Comparison of ENCODE assay signal across 8 cellular contexts in genomic region chr4:139015269-139015947, GRCh38.
A peak's percentile ranks its signal among the peaks of the same experiment; 100 is the strongest.
DNase-seq lines count a peak whose midpoint lies in the region; ATAC-seq lines count a peak whose summit lies in the region.

Gene NOCT, plus strand, starts transcription at chr4:139015781. Its CDS starts 201 bp downstream, at chr4:139015982.

- peak; percentile 94 for ATAC-seq in GM19328 (IDR thresholded peaks at IDR 0.05; ENCODE audit: unreplicated experiment)
- peak; percentile 83 for ATAC-seq in HG03469 (IDR thresholded peaks at IDR 0.05; ENCODE audit: unreplicated experiment)

- H3K27me3 ChIP-seq in layer of hippocampus (ENCODE audit: control insufficient read depth, insufficient read depth, low read length) = no peaks in the 10 kb centered on the region

- DNase-seq in C1 segment of cervical spinal cord (lab: John Stamatoyannopoulos, UW) = peak; percentile 52 to 96 (median 86)
- peak; percentile 86 to 95 for DNase-seq in NCI-H526 (lab: John Stamatoyannopoulos, UW)
- DNase-seq in activated CD4-positive, alpha-beta T cell treated with anti-CD3 and anti-CD28 coated beads for 48 hours = peak; percentile 98
- DNase-seq in stimulated activated CD4-positive, alpha-beta T cell treated with anti-CD3 and anti-CD28 coated beads, Interleukin-1b, Interleukin-23, amount 100 ng/mL, for 24 hours (ENCODE audit: low read depth in 4 of 4, low spot score in 1 of 4) = peak; percentile 74 to 93 (median 87)

- H3K27ac ChIP-seq in cingulate gyrus (ENCODE audit: low read depth, low read length) = peak within 1 kb of the TSS; percentile 86
- H3K27ac ChIP-seq in layer of hippocampus (ENCODE audit: low read depth, low read length) = peak within 1 kb of the TSS; percentile 84

Comparison
In these comparisons a context has a peak if more than half of its experiments do, and no peak if none do; other contexts are left out.
1. Peak in every context shown above with its lines: DNase-seq, ATAC-seq and H3K27ac ChIP-seq.